In the genomic region with DNA sequence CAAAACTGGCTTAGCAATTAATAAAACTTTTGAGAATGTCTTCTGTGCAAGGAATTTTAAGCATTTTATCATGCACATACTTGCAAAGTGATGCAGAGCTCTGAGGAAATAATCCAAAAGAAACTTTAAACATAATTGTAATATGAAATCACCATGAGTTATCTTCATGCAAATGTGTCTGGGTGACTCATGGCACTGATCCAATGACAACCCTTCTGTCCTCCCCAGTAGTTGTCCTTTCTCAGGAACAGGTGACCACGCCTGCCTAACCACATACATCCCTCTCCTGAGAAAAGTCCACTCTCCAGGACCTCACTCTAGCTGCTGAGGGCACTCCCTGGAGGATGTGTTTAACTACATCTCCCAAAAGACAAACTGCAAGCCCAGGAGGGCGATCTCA, we compare ENCODE assay signal across 11 cellular contexts.
A peak's percentile ranks its signal among the peaks of the same experiment; 100 is the strongest.
DNase-seq lines count a peak whose midpoint lies in the region; ATAC-seq and TF ChIP-seq lines count a peak whose summit lies in the region.
"Had no signal": no experiment of that assay in that cellular context is flagged by ENCODE, and none has a peak within 500 bp of the region (broad histone marks: within the 10 kb centered on the region; RNA-seq: fewer than 3 reads in every experiment).

No MANE protein-coding gene starts in this region.

- peaks cover 6% of the 10 kb centered on the region for H3K27me3 Mint-ChIP-seq in type B pancreatic cell

- H3K9me3 Mint-ChIP-seq in type B pancreatic cell, result no peaks in the 10 kb centered on the region

- peak overlapping the region; percentile 17 for H3K4me3 Mint-ChIP-seq in type B pancreatic cell

- no peak overlapping the region for H3K4me3 ChIP-seq in fibroblast of villous mesenchyme (ENCODE audit: low read depth, low read length)
- H3K4me3 ChIP-seq: psoas muscle had no signal

- TF ChIP-seq CTCF in fibroblast of villous mesenchyme (IDR thresholded peaks at IDR 0.05; ENCODE audit: insufficient read depth, low read depth, low read length), result no peak
- no peak for TF ChIP-seq CTCF in type B pancreatic cell (conservative IDR thresholded peaks at IDR 0.05)

- ATAC-seq in SK-N-SH treated with all-trans-retinoic acid at 6 μM for 48 hours (peak; percentile 88), GM19328 (IDR thresholded peaks at IDR 0.05; ENCODE audit: unreplicated experiment) (no peak)
- ATAC-seq: psoas muscle had no signal

- H3K36me3 Mint-ChIP-seq in type B pancreatic cell, result no peaks in the 10 kb centered on the region

- DNase-seq in NCI-H1417 (lab: John Stamatoyannopoulos, UW), result peak; percentile 11 to 58 (median 23)
- DNase-seq in NCI-H1417 treated with DMSO at 0.1 percent for 48 hours (lab: John Stamatoyannopoulos, UW), result no peak
- DNase-seq in fibroblast of villous mesenchyme (ENCODE audit: low read depth), result peak; percentile 70
- no peak for DNase-seq in type B pancreatic cell (ENCODE audit: extremely low spot score, unreplicated experiment)
- no peak for DNase-seq in cerebellum (ENCODE audit: low spot score)
- DNase-seq in D341Med (ENCODE audit: low spot score), result no peak
- DNase-seq: activated CD4-positive, alpha-beta T cell treated with anti-CD3 and anti-CD28 coated beads for 48 hours; KBM-7; psoas muscle had no signal

- H3K4me1 Mint-ChIP-seq in type B pancreatic cell (ENCODE audit: unreplicated experiment), result peaks cover 7% of the 10 kb centered on the region

- H3K27ac Mint-ChIP-seq in type B pancreatic cell, result peak overlapping the region; percentile 45

TF ChIP-seq in SK-N-SH treated with all-trans-retinoic acid at 6 μM for 48 hours, 23 proteins besides CTCF, POLR2A, EP300 and RAD21:
- TF ChIP-seq, protein P1, sequence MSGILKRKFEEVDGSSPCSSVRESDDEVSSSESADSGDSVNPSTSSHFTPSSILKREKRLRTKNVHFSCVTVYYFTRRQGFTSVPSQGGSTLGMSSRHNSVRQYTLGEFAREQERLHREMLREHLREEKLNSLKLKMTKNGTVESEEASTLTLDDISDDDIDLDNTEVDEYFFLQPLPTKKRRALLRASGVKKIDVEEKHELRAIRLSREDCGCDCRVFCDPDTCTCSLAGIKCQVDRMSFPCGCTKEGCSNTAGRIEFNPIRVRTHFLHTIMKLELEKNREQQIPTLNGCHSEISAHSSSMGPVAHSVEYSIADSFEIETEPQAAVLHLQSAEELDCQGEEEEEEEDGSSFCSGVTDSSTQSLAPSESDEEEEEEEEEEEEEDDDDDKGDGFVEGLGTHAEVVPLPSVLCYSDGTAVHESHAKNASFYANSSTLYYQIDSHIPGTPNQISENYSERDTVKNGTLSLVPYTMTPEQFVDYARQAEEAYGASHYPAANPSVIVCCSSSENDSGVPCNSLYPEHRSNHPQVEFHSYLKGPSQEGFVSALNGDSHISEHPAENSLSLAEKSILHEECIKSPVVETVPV (CRISPR knock-in tag; IDR thresholded peaks at IDR 0.05), result 0 out of 2 replicates have a peak, but pooled peaks have one; percentile 32
- TF ChIP-seq OSR1 (CRISPR knock-in tag; IDR thresholded peaks at IDR 0.05) (no peak), SNAI2 (CRISPR knock-in tag; IDR thresholded peaks at IDR 0.05) (no peak), ARNTL (CRISPR knock-in tag; IDR thresholded peaks at IDR 0.05; ENCODE audit: borderline replicate concordance, low read depth) (no peak), ISL1 (CRISPR knock-in tag; IDR thresholded peaks at IDR 0.05) (peak; percentile 96)
- TF ChIP-seq, protein P2, sequence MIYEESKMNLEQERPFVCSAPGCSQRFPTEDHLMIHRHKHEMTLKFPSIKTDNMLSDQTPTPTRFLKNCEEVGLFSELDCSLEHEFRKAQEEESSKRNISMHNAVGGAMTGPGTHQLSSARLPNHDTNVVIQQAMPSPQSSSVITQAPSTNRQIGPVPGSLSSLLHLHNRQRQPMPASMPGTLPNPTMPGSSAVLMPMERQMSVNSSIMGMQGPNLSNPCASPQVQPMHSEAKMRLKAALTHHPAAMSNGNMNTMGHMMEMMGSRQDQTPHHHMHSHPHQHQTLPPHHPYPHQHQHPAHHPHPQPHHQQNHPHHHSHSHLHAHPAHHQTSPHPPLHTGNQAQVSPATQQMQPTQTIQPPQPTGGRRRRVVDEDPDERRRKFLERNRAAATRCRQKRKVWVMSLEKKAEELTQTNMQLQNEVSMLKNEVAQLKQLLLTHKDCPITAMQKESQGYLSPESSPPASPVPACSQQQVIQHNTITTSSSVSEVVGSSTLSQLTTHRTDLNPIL (CRISPR knock-in tag; IDR thresholded peaks at IDR 0.05; ENCODE audit: low read depth), result peak; percentile 95

Comparison
In these comparisons a context has a peak if more than half of its experiments do, and no peak if none do; other contexts are left out.
1. DNase-seq: peak in NCI-H1417 (3 of 3) and fibroblast of villous mesenchyme (single experiment); none in NCI-H1417 treated with DMSO at 0.1 percent for 48 hours (single experiment), type B pancreatic cell (single experiment), cerebellum (single experiment) and D341Med (single experiment).